In the genomic region with DNA sequence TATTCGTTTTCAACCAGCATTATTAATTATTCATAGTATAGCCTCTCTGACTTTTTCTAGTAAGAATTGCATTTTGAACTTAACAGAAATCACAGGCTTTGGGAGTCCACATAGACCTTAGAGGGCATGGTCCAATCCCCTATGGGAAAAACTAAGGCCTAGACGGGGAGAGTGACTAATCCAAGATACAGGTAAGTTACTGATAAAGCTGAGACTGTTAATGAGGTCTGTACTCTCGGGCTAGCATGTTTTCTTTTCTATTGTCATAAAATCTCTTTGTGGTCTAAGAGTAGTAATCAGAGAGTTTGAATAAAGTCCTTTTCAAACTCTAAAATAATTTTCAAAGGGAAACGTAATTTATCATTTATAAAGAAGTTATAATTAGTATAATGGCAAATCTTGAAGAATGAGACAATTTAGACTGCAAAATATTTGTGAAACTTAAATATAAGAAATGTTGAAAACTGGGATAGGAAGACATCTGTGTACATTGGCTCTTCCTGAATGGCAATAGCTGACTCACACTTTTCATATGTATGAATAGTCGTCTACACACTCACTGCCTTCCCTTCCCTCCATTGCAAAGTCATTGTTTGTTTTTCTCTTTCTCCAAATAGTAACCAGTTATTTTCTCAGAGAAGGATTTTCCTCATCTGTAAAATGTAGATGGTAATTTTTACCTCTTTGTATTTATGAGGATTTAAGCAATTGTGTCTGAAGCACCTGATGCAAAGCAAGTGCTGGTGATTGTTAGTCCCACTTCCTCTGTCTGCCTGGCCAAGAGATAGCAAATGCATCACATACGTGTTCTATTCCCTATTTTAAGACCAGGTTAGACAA, we compare ENCODE assay signal across 15 cellular contexts.
DNase-seq lines count a peak whose midpoint lies in the region; FAIRE-seq and TF ChIP-seq lines count a peak whose summit lies in the region.
"Had no signal": no experiment of that assay in that cellular context is flagged by ENCODE, and none has a peak within 500 bp of the region (broad histone marks: within the 10 kb centered on the region; RNA-seq: fewer than 3 reads in every experiment).

No MANE protein-coding gene starts in this region.

- H3K9me3 ChIP-seq in A673 (ENCODE audit: low read depth, low read length, poor library complexity, severe bottlenecking): no peaks in the 10 kb centered on the region
- H3K9me3 ChIP-seq: left ventricle myocardium inferior, SJCRH30, thoracic aorta had no signal

- peaks cover 31% of the 10 kb centered on the region for H3K4me1 ChIP-seq in A673 (ENCODE audit: insufficient read depth, low read length, poor library complexity, severe bottlenecking)
- H3K4me1 ChIP-seq: SJCRH30 had no signal

- H3K27me3 ChIP-seq in bronchial epithelial cell (ENCODE audit: control insufficient read depth, insufficient read depth, low read length): no peaks in the 10 kb centered on the region
- no peaks in the 10 kb centered on the region for H3K27me3 ChIP-seq in A673 (replicated peaks; ENCODE audit: insufficient read depth, low read depth, low read length, poor library complexity)
- H3K27me3 ChIP-seq: SJCRH30 had no signal

- POLR2A ChIA-PET in A673 (lab: Charles Lee; ENCODE audit: low non-redundant PET): no interaction called here

- peak; percentile 56 for DNase-seq in DMS53 treated with DMSO at 0.1 percent for 48 hours (lab: John Stamatoyannopoulos, UW; ENCODE audit: unreplicated experiment)
- DNase-seq in LHCN-M2 (ENCODE audit: low read depth): peak; percentile 41
- DNase-seq in bronchial epithelial cell (ENCODE audit: low read depth): peak; percentile 89
- peak; percentile 68 to 82 for DNase-seq in lung microvascular endothelial cell (ENCODE audit: low read depth in 2 of 2)
- DNase-seq in A673 (ENCODE audit: low spot score): no peak
- DNase-seq in activated CD4-positive, alpha-beta T cell treated with anti-CD3 and anti-CD28 coated beads, Interleukin-2, amount 50 U/mL, for 4 hours: no peak
- DNase-seq in anterior cingulate cortex (lab: John Stamatoyannopoulos, UW): no peak
- DNase-seq in NCI-H128 (lab: John Stamatoyannopoulos, UW; ENCODE audit: unreplicated experiment): no peak
- DNase-seq: activated CD8-positive, alpha-beta memory T cell treated with anti-CD3 and anti-CD28 coated beads, Interleukin-2, amount 50 U/mL, for 48 hours; CD8-positive, alpha-beta T cell; left ventricle myocardium inferior; NCI-H524; nephron progenitor cell; SJCRH30 had no signal

- FAIRE-seq in bronchial epithelial cell (lab: Jason Lieb, UNC): peak; percentile 50

- BruUV-seq in A673 (replicated peaks; lab: Mats Ljungman, UMichigan): no TSS peak

- TF ChIP-seq CTCF in bronchial epithelial cell (IDR thresholded peaks at IDR 0.05; ENCODE audit: insufficient read depth, low read length, severe bottlenecking): no peak
- no peak for TF ChIP-seq CTCF in A673 (conservative IDR thresholded peaks at IDR 0.05; ENCODE audit: low read depth, low read length)

- CTCF ChIA-PET in A673 (lab: Charles Lee): no interaction called here

- no peak overlapping the region for H3K27ac ChIP-seq in A673 (ENCODE audit: low read depth, low read length, poor library complexity, severe bottlenecking)
- H3K27ac ChIP-seq: left ventricle myocardium inferior, SJCRH30, thoracic aorta had no signal

- intact Hi-C loops in A673 (cut with micrococcal nuclease; ENCODE audit: unreplicated experiment): no loop called here

- H3K36me3 ChIP-seq in bronchial epithelial cell (ENCODE audit: control insufficient read depth, insufficient read depth, low read length) (no peaks in the 10 kb centered on the region), A673 (ENCODE audit: insufficient read depth, low read length, poor library complexity, severe bottlenecking) (no peaks in the 10 kb centered on the region)
- H3K36me3 ChIP-seq: left ventricle myocardium inferior, SJCRH30, thoracic aorta had no signal

- H3K4me3 ChIP-seq in bronchial epithelial cell (ENCODE audit: low read depth, low read length) (no peak overlapping the region), A673 (ENCODE audit: low read depth, low read length, poor library complexity, severe bottlenecking) (no peak overlapping the region)
- H3K4me3 ChIP-seq: left ventricle myocardium inferior, SJCRH30, thoracic aorta had no signal

Comparison
In these comparisons a context has a peak if more than half of its experiments do, and no peak if none do; other contexts are left out.
1. DNase-seq: peak in DMS53 treated with DMSO at 0.1 percent for 48 hours (single experiment), LHCN-M2 (single experiment), bronchial epithelial cell (single experiment) and lung microvascular endothelial cell (2 of 2); none in A673 (single experiment), activated CD4-positive, alpha-beta T cell treated with anti-CD3 and anti-CD28 coated beads, Interleukin-2, amount 50 U/mL, for 4 hours (0 of 2), anterior cingulate cortex (0 of 58) and NCI-H128 (single experiment).